10 cellular contexts compared by ENCODE assay signal in the genomic region with DNA sequence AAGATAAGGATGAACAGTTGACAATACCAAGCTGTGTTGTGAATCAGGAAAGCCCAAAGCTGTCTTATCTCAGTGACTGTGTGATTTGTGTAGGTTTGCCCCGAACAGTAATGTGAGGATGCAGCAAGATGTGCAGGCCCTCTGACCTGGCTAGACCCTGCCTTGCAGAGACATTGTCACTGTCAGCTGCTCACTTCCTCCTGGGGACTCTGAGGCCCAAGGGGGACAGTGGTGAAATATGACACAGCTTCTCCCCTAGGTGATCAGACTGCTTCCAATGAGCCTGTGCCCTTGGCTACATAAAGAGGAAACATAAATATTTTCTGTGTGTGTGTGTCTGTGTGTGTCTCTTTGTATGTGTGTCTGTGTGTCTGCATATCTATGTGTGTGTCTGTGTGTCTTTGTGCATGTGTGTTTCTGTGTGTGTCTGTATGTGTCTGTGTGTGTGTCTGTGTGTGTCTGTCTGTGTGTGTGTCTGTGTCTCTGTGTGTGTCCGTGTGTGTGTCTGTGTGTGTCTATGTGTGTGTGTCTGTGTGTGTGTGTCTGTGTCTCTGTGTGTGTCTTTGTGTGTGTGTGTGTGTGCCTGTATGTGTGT.
DNase-seq lines count a peak whose midpoint lies in the region; ATAC-seq lines count a peak whose summit lies in the region.
"Had no signal": no experiment of that assay in that cellular context is flagged by ENCODE, and none has a peak within 500 bp of the region (broad histone marks: within the 10 kb centered on the region; RNA-seq: fewer than 3 reads in every experiment).

No MANE protein-coding gene starts in this region.

- no peaks in the 10 kb centered on the region for H3K27me3 ChIP-seq in BLaER1

- H3K4me1 ChIP-seq in BLaER1: peaks cover 35% of the 10 kb centered on the region

- H3K36me3 ChIP-seq in BLaER1: no peaks in the 10 kb centered on the region

- H3K4me2 ChIP-seq in BLaER1: peak overlapping the region; percentile 28

- peak; percentile 82 for ATAC-seq in GM19438 (IDR thresholded peaks at IDR 0.05; ENCODE audit: low read depth, unreplicated experiment)
- ATAC-seq in HG03095 (IDR thresholded peaks at IDR 0.05; ENCODE audit: unreplicated experiment): peak; percentile 73
- no peak for ATAC-seq in HG02970 (IDR thresholded peaks at IDR 0.05; ENCODE audit: low FRiP score, unreplicated experiment)
- ATAC-seq: stimulated activated naive CD8-positive, alpha-beta T cell treated with anti-CD3 and anti-CD28 coated beads, Interleukin-15, amount 100 ng/mL, for 72 hours had no signal

- no peaks in the 10 kb centered on the region; the same call in 1 of the 2 replicates for H3K9me3 ChIP-seq in BLaER1

- no peak overlapping the region for H3K9ac ChIP-seq in BLaER1

- H4K20me1 ChIP-seq in BLaER1: no peaks in the 10 kb centered on the region

- H3K27ac ChIP-seq in BLaER1: no peak overlapping the region

- peak; percentile 35 for DNase-seq in RPMI8226
- DNase-seq in NCI-H1417 (lab: John Stamatoyannopoulos, UW): no peak
- DNase-seq in HK-2 (ENCODE audit: unreplicated experiment): no peak
- DNase-seq in cerebellar cortex (ENCODE audit: low spot score): no peak
- DNase-seq: stimulated activated naive CD8-positive, alpha-beta T cell treated with anti-CD3 and anti-CD28 coated beads, Interleukin-15, amount 100 ng/mL, for 72 hours; T-helper 9 cell had no signal

- H3K4me3 ChIP-seq in BLaER1: no peak overlapping the region
